10 cellular contexts compared by ENCODE assay signal in the genomic region with DNA sequence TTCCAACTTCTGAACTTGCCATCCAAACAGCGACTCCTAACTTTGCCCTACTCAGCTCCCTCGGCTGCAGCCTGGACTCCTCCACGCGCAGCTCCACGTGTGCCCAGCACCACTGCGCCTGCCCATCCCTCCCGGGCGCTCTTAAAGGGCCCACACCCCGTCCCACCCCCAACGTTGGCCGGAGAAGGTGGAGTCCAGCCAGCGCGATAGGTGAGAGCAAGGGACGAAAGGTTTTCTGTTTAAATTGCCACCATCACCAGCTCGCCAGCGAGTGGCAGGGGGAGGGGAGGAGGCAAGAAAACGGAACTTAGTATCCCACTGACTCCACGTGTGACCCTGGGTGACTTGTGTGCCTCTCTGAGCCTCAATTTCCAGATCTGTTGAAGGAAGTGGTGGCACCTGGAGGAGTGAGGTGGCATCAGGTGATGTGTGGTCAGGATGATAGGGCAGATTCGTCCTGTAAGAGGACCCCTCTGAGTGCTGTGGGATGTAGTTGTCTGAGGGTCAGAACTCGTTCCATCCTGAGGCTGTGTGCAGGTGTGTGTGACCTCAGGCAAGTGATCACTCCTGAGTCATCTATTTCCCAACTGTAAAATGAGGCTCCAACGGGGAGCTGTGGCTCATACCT. TPM values are rescaled to one million over a fixed set of nuclear protein-coding genes. Genes with fewer than 3 reads are reported as not detected.
DNase-seq lines count a peak whose midpoint lies in the region; ATAC-seq and TF ChIP-seq lines count a peak whose summit lies in the region.
"Had no signal": no experiment of that assay in that cellular context is flagged by ENCODE, and none has a peak within 500 bp of the region (broad histone marks: within the 10 kb centered on the region; RNA-seq: fewer than 3 reads in every experiment).

No MANE protein-coding gene starts in this region.

- H2BK120ac ChIP-seq in mesendoderm (ENCODE audit: low read depth, low read length): no peak overlapping the region

- H3K79me1 ChIP-seq in mesendoderm (ENCODE audit: low read length): no peaks in the 10 kb centered on the region

- intact Hi-C loops in breast epithelium (cut with DNase I; ENCODE audit: low total_unique reads): no loop called here
- intact Hi-C loops in CD14-positive monocyte (cut with micrococcal nuclease): loop anchor here (2.0 kb wide), 3 partner anchors 175 to 345 kb away; no protein-coding TSS in a partner anchor

- no peak for DNase-seq in AG09309 (ENCODE audit: low read depth)
- no peak for DNase-seq in LNCaP clone FGC (ENCODE audit: low read depth)
- DNase-seq in breast epithelium (ENCODE audit: low spot score in 2 of 2): peak in 1 of 2 donors; percentile 45
- DNase-seq in mesendoderm: no peak
- no peak for DNase-seq in effector CD4-positive, alpha-beta T cell
- DNase-seq in CD14-positive monocyte (ENCODE audit: low spot score): no peak
- no peak for DNase-seq in omental fat pad (ENCODE audit: low spot score)
- DNase-seq: naive B cell had no signal

- no peak overlapping the region for H3K23ac ChIP-seq in mesendoderm (ENCODE audit: low read length)

- H3K56ac ChIP-seq in mesendoderm (ENCODE audit: low read length): peak overlapping the region; percentile 25

- no peak for TF ChIP-seq POLR2A in breast epithelium (IDR thresholded peaks at IDR 0.05)

- no peaks in the 10 kb centered on the region for H3K79me2 ChIP-seq in mesendoderm (ENCODE audit: control insufficient read depth, insufficient read depth, low read length)

- no peak overlapping the region for H3K4me2 ChIP-seq in mesendoderm (ENCODE audit: low read length)

- peaks cover 0 to 8% (median 7%) of the 10 kb centered on the region in 3 donors for H3K27me3 Mint-ChIP-seq in CD14-positive monocyte (ENCODE audit: low read depth in 3 of 3)

- H3K27ac ChIP-seq in breast epithelium (no peak overlapping the region), mesendoderm (ENCODE audit: low read depth, low read length) (no peak overlapping the region)

- H3K9me3 Mint-ChIP-seq in CD14-positive monocyte: peaks cover 0 to 3% (median 0%) of the 10 kb centered on the region in 7 donors

- H2BK15ac ChIP-seq in mesendoderm (replicated peaks; ENCODE audit: low read depth): no peak overlapping the region

- peak overlapping the region; percentile 43 for H2AK5ac ChIP-seq in mesendoderm (ENCODE audit: low read length)

- no peak overlapping the region for H4K8ac ChIP-seq in mesendoderm (ENCODE audit: low read depth, low read length)

- peak overlapping the region in 1 of 2 donors; percentile 57 for H3K4me3 Mint-ChIP-seq in CD14-positive monocyte

- WGBS in mesendoderm (ENCODE audit: extremely low coverage, insufficient coverage, low lambda C conversion rate): no CpG with 5 or more reads among the region's 21 CpGs

- no peak overlapping the region for H3K4ac ChIP-seq in mesendoderm (ENCODE audit: low read depth, low read length)

- H3K36me3 ChIP-seq in breast epithelium (no peaks in the 10 kb centered on the region), mesendoderm (ENCODE audit: control insufficient read depth, insufficient read depth, low read length) (no peaks in the 10 kb centered on the region)

- no peak overlapping the region for H4K5ac ChIP-seq in mesendoderm (ENCODE audit: low read length)

- H3K9ac ChIP-seq in mesendoderm (ENCODE audit: low read length): no peak overlapping the region

- H3K4me1 ChIP-seq in breast epithelium (no peaks in the 10 kb centered on the region), mesendoderm (ENCODE audit: control insufficient read depth, low read depth, low read length) (no peaks in the 10 kb centered on the region)

- ATAC-seq in HG03469 (IDR thresholded peaks at IDR 0.05; ENCODE audit: unreplicated experiment): no peak
- no peak for ATAC-seq in omental fat pad (ENCODE audit: low FRiP score)

- H3K27ac Mint-ChIP-seq in CD14-positive monocyte: peak overlapping the region in 1 of 7 donors; percentile 20
- H3K27ac Mint-ChIP-seq: naive B cell had no signal

- no peaks in the 10 kb centered on the region for H3K36me3 Mint-ChIP-seq in CD14-positive monocyte
- H3K36me3 Mint-ChIP-seq: naive B cell had no signal

- H3K4me1 Mint-ChIP-seq in CD14-positive monocyte: peaks cover 10% of the 10 kb centered on the region

- no peak overlapping the region for H3K18ac ChIP-seq in mesendoderm (ENCODE audit: low read length)

- H3K9me3 ChIP-seq in breast epithelium: no peaks in the 10 kb centered on the region

- H3K4me3 ChIP-seq in AG09309 (ENCODE audit: control insufficient read depth, low read depth, low read length): peak overlapping the region; percentile 12
- H3K4me3 ChIP-seq in LNCaP clone FGC (ENCODE audit: low read depth, low read length): peak overlapping the region; percentile 52
- H3K4me3 ChIP-seq in breast epithelium: peak overlapping the region in 2 of 3 donors; percentile 15 to 37
- no peak overlapping the region for H3K4me3 ChIP-seq in mesendoderm (ENCODE audit: low read length)

- no peaks in the 10 kb centered on the region for H3K27me3 ChIP-seq in breast epithelium
- no peaks in the 10 kb centered on the region for H3K27me3 ChIP-seq in mesendoderm (ENCODE audit: insufficient read depth, low read length, poor library complexity)

- no peak overlapping the region for H2BK5ac ChIP-seq in mesendoderm (ENCODE audit: low read length)

- TF ChIP-seq CTCF in AG09309 (IDR thresholded peaks at IDR 0.05; ENCODE audit: control insufficient read depth, insufficient read depth, low read depth, low read length, missing control alignments): no peak
- TF ChIP-seq CTCF in LNCaP clone FGC (IDR thresholded peaks at IDR 0.05; ENCODE audit: control insufficient read depth, extremely low read depth, insufficient read depth): no peak
- TF ChIP-seq CTCF in breast epithelium (IDR thresholded peaks at IDR 0.05): no peak
- TF ChIP-seq CTCF in CD14-positive monocyte (IDR thresholded peaks at IDR 0.05): no peak
- no peak for TF ChIP-seq CTCF in omental fat pad (IDR thresholded peaks at IDR 0.05)

RNA-seq across cellular contexts. Expression of gene TRPV4, which starts 59.7 kb away (rescaled TPM):
- 1 to 10 TPM in 2 of 3 donors, under 1 TPM in 1; 0.64 to 6.4 (median 2.0) TPM for total RNA-seq in breast epithelium
- 1.2 TPM for polyA plus RNA-seq in mesendoderm (2013, experiment 1 of 2)
- polyA plus RNA-seq in mesendoderm (2013, experiment 2 of 2): 1.2 TPM
- polyA plus RNA-seq in CD14-positive monocyte: 1 to 10 TPM in 1 of 2 donors, under 1 TPM in 1; 0.64 to 2.0 TPM
- 1 to 10 TPM; 1.2 to 2.4 (median 1.6) TPM for total RNA-seq in omental fat pad
- total RNA-seq: frontal cortex had no signal

RNA-seq across cellular contexts. Expression of gene FAM222A, which starts 59.9 kb away (rescaled TPM):
- 1 to 10 TPM in 2 of 3 donors, under 1 TPM in 1; 0.32 to 7.3 (median 1.3) TPM for total RNA-seq in breast epithelium
- 5.4 TPM for polyA plus RNA-seq in mesendoderm (2013, experiment 1 of 2)
- polyA plus RNA-seq in mesendoderm (2013, experiment 2 of 2): 4.8 TPM
- polyA plus RNA-seq in CD14-positive monocyte: not detected
- 1 to 10 TPM in 2 of 4 donors, under 1 TPM in 1, not detected in 1; 0.94 to 2.6 (median 2.3) TPM for total RNA-seq in omental fat pad
